In the genomic region with DNA sequence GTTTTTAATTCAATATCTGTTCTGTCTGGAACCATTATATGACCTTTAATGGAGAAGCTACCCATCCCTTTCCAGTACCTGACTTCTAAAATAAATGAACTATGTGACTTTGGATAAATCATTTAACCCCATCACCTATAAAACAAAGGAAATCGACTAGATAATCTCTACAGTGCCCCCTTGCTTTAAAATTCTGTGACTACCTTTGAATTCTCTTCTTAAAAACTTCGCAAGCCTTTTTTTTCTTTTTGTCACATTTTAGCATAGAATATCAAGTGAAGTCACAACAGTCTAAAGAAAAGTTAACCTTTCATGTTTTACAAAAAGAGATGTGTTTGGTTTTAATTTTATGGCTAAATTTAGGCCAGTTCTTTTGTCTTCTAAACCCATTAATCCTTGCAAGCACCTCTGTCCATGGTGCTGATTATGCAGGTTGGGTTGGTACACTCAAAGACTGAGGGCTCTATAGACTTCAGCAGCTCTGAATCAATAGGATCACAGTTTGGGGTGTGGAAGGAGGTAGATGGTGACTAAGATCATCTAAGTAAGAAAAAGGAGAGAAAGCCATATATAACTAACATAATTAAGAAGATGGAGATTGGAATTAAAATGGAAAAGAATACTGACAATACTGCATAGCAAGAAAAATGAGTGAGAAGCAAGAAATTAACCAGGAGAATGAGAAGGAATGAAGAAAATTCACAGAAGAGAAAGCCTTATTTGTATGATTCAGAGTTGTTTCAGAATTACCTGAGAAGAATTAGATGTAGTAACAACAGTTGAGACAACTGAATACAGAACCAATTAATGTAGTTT, we compare ENCODE assay signal across 13 cellular contexts. TPM values are rescaled to one million over a fixed set of nuclear protein-coding genes. Genes with fewer than 3 reads are reported as not detected.
DNase-seq lines count a peak whose midpoint lies in the region; ATAC-seq, FAIRE-seq and TF ChIP-seq lines count a peak whose summit lies in the region.
"Had no signal": no experiment of that assay in that cellular context is flagged by ENCODE, and none has a peak within 500 bp of the region (broad histone marks: within the 10 kb centered on the region; RNA-seq: fewer than 3 reads in every experiment).

No MANE protein-coding gene starts in this region.

- no peaks in the 10 kb centered on the region for H3K27me3 ChIP-seq in GM23248 (replicated peaks; ENCODE audit: insufficient read depth)
- H3K27me3 ChIP-seq: gastroesophageal sphincter had no signal

- H2AFZ ChIP-seq in GM23248, result no peak overlapping the region

- peaks cover 95% of the 10 kb centered on the region for H3K79me2 ChIP-seq in GM23248 (ENCODE audit: insufficient read depth)

- H3K9me2 ChIP-seq in GM23248 (ENCODE audit: insufficient read depth), result no peaks in the 10 kb centered on the region

- H3K4me2 ChIP-seq in GM23248 (ENCODE audit: unreplicated experiment), result no peak overlapping the region

- in situ Hi-C loops in GM23248 (cut with MboI), result no loop called here

- peaks cover 7% of the 10 kb centered on the region for H3K4me1 ChIP-seq in GM23248 (ENCODE audit: insufficient read depth)
- H3K4me1 ChIP-seq: gastroesophageal sphincter had no signal

- FAIRE-seq in H54 (lab: Jason Lieb, UNC), result no peak

- no peak overlapping the region for H3K9ac ChIP-seq in GM23248

- DNase-seq in A172 (ENCODE audit: low spot score) (peak; percentile 16), GM23248 (peak; percentile 50), RPMI8226 (peak; percentile 51), fibroblast of mammary gland (ENCODE audit: low read depth) (peak; percentile 61), H54 (ENCODE audit: insufficient read length, low spot score) (no peak), omental fat pad (ENCODE audit: low spot score) (no peak), NCI-H2081 treated with DMSO at 0.1 percent for 48 hours (lab: John Stamatoyannopoulos, UW) (no peak)
- DNase-seq: naive B cell had no signal

- TF ChIP-seq CTCF in fibroblast of mammary gland (conservative IDR thresholded peaks at IDR 0.05; ENCODE audit: control insufficient read depth, insufficient read depth, low read depth, low read length) (no peak), omental fat pad (IDR thresholded peaks at IDR 0.05) (no peak)

- H3K36me3 ChIP-seq in GM23248 (ENCODE audit: low read depth), result peaks cover 55% of the 10 kb centered on the region
- H3K36me3 ChIP-seq: gastroesophageal sphincter, thoracic aorta had no signal

- peaks cover 29% of the 10 kb centered on the region for H3F3A ChIP-seq in GM23248 (ENCODE audit: insufficient read depth)

- no peak overlapping the region for H3K27ac ChIP-seq in GM23248
- H3K27ac ChIP-seq: gastroesophageal sphincter, HL-60, thoracic aorta had no signal

- TF ChIP-seq POLR2A in H54 (IDR thresholded peaks at IDR 0.05; ENCODE audit: low read depth, low read length), result no peak

- H3K9me3 ChIP-seq in GM23248 (ENCODE audit: low read depth), result no peaks in the 10 kb centered on the region
- H3K9me3 ChIP-seq: gastroesophageal sphincter, thoracic aorta had no signal

- H4K20me1 ChIP-seq in GM23248 (ENCODE audit: insufficient read depth), result peaks cover 31% of the 10 kb centered on the region

- ATAC-seq in omental fat pad (ENCODE audit: low FRiP score), result no peak
- no peak for ATAC-seq in HG02840 (IDR thresholded peaks at IDR 0.05; ENCODE audit: low FRiP score, unreplicated experiment)
- ATAC-seq: gastroesophageal sphincter had no signal

- 51 to 58% methylated on average over 2 of the region's 2 CpGs for WGBS in GM23248 (ENCODE audit: low coverage in 1 of 2, low lambda C conversion rate in 2 of 2, missing lambda C conversion rate in 2 of 2), 2 experiments

- H3K4me3 ChIP-seq in GM23248 (no peak overlapping the region), fibroblast of mammary gland (ENCODE audit: control insufficient read depth, low read depth, low read length) (no peak overlapping the region)
- H3K4me3 ChIP-seq: gastroesophageal sphincter, thoracic aorta had no signal

RNA-seq across cellular contexts. Expression of gene TBX15, which starts 59.2 kb away (rescaled TPM):
- not detected in 2 replicates for total RNA-seq in A172 (2014; rRNA removed; shearing (Covaris generic))
- total RNA-seq in GM23248 (2014; rRNA removed; shearing (Covaris generic)), result 32.2 and 38.7 TPM in 2 replicates
- 39.8 and 41.7 TPM in 2 replicates for polyA plus RNA-seq in GM23248 (2016; fragmentation: Nextera tagmentation; extraction: Ambion mirVana)
- total RNA-seq in omental fat pad, result 1 to 10 TPM; 1.8 to 4.1 (median 3.2) TPM
- polyA plus RNA-seq: CD14-positive monocyte had no signal

Comparison
In these comparisons a context has a peak if more than half of its experiments do, and no peak if none do; other contexts are left out.
1. DNase-seq: peak in A172 (single experiment), GM23248 (single experiment), RPMI8226 (single experiment) and fibroblast of mammary gland (single experiment); none in H54 (single experiment), omental fat pad (single experiment) and NCI-H2081 treated with DMSO at 0.1 percent for 48 hours (single experiment).